Comparison of ENCODE assay signal across 21 cellular contexts in the genomic region with DNA sequence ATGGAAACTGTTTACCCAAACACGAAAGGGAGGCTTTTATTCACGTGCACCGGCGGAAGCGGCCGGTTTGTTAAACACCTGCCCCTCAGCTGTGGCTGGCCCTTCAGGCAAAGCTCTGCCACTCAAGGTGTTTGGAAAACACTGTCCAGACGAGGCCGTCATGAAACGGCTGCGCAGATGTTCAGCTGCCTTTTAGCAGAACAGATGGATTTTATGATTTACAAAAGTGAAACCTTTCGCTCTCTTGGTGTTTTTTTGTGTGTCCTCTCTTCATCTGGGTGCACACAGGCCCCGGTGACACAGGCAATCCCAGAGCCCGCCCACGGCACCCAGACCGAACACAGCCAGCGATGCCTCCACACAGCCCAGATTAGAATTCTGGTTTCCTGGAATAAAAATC.
DNase-seq lines count a peak whose midpoint lies in the region; ATAC-seq and TF ChIP-seq lines count a peak whose summit lies in the region.
"Had no signal": no experiment of that assay in that cellular context is flagged by ENCODE, and none has a peak within 500 bp of the region (broad histone marks: within the 10 kb centered on the region; RNA-seq: fewer than 3 reads in every experiment).

No MANE protein-coding gene starts in this region.

- H3K4me3 Mint-ChIP-seq in type B pancreatic cell = peak overlapping the region; percentile 31
- H3K4me3 Mint-ChIP-seq: endodermal cell; mesothelial cell of epicardium; T-helper 1 cell treated with Interleukin-12 subunit alpha and Interleukin-12 subunit beta and Interleukin-4 antibody, amounts not matched to agents 30 μg/mL and 1 μg/mL, for 36 hours had no signal

- peaks cover 3% of the 10 kb centered on the region for H3K36me3 Mint-ChIP-seq in type B pancreatic cell
- H3K36me3 Mint-ChIP-seq: mesothelial cell of epicardium had no signal

- intact Hi-C loops in left ventricle myocardium superior (cut with micrococcal nuclease) = no loop called here
- intact Hi-C loops in left cardiac atrium (cut with DNase I) = no loop called here

- ATAC-seq in left ventricle myocardium superior (peak; percentile 45), left cardiac atrium (no peak), HG02852 (IDR thresholded peaks at IDR 0.05; ENCODE audit: unreplicated experiment) (no peak)

- peaks cover 31% of the 10 kb centered on the region for H3K27me3 Mint-ChIP-seq in type B pancreatic cell

- no peak overlapping the region for H3K27ac Mint-ChIP-seq in type B pancreatic cell
- H3K27ac Mint-ChIP-seq: endodermal cell; mesothelial cell of epicardium; progenitor cell of endocrine pancreas; T-helper 1 cell treated with Interleukin-12 subunit alpha and Interleukin-12 subunit beta and Interleukin-4 antibody, amounts not matched to agents 30 μg/mL and 1 μg/mL, for 36 hours had no signal

- no peaks in the 10 kb centered on the region for H3K9me3 Mint-ChIP-seq in type B pancreatic cell
- H3K9me3 Mint-ChIP-seq: endodermal cell, mesothelial cell of epicardium had no signal

- no peak for TF ChIP-seq CTCF in type B pancreatic cell (conservative IDR thresholded peaks at IDR 0.05)

- peaks cover 27% of the 10 kb centered on the region for H3K4me1 Mint-ChIP-seq in type B pancreatic cell (ENCODE audit: unreplicated experiment)

- DNase-seq in left ventricle myocardium superior (no peak), left cardiac atrium (no peak), NCI-H2196 (lab: John Stamatoyannopoulos, UW; ENCODE audit: unreplicated experiment) (peak; percentile 34), SHP77 treated with DMSO at 0.1 percent for 48 hours (lab: John Stamatoyannopoulos, UW) (peak; percentile 81), type B pancreatic cell (ENCODE audit: extremely low spot score, unreplicated experiment) (no peak), dermis blood vessel endothelial cell (no peak)
- no peak for DNase-seq in activated CD8-positive, alpha-beta memory T cell treated with anti-CD3 and anti-CD28 coated beads for 24 hours
- DNase-seq: activated CD4-positive, alpha-beta T cell treated with anti-CD3 and anti-CD28 coated beads, Interleukin-2, amount 50 U/mL, for 4 hours; activated gamma-delta T cell; brain microvascular endothelial cell; C1 segment of cervical spinal cord; colonic mucosa; endodermal cell; GM23248; NCI-H226; stimulated activated CD4-positive, alpha-beta T cell treated with anti-CD3 and anti-CD28 coated beads, Interleukin-2, amount 100 ng/mL, for 24 hours; stimulated activated naive CD4-positive, alpha-beta T cell had no signal

Comparison
In these comparisons a context has a peak if more than half of its experiments do, and no peak if none do; other contexts are left out.
1. DNase-seq: peak in NCI-H2196 (single experiment) and SHP77 treated with DMSO at 0.1 percent for 48 hours (single experiment); none in left ventricle myocardium superior (single experiment), left cardiac atrium (single experiment), type B pancreatic cell (single experiment), dermis blood vessel endothelial cell (single experiment) and activated CD8-positive, alpha-beta memory T cell treated with anti-CD3 and anti-CD28 coated beads for 24 hours (single experiment).